ENCODE assay signal across 10 cellular contexts in the genomic region with DNA sequence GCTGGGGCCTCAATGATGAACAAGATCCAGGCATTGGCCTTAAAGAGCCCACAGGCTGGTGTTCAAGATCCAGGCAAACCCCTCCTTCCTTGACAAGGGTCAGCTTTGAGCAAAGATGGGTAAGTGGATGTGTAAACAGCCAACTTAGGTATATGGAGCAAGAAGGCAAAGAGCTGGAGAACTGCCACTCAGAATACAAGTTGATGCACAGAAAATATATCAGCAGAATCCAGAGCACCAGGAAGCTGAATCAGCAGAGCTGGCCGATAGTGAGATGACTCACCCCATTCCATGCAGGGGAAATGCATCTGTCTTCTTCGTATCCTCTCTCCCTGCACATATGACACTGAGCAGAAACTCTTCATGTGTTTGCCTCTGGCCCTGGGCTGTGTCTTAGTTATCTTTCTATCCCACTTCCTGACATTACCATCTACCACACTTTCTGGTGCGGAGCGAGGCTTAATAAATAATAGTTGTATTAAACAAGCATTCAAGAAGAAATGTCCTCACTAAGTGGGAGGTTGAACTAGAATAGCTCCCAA. TPM values are rescaled to one million over a fixed set of nuclear protein-coding genes. Genes with fewer than 3 reads are reported as not detected.
A peak's percentile ranks its signal among the peaks of the same experiment; 100 is the strongest.
DNase-seq lines count a peak whose midpoint lies in the region; ATAC-seq and TF ChIP-seq lines count a peak whose summit lies in the region.
"Had no signal": no experiment of that assay in that cellular context is flagged by ENCODE, and none has a peak within 500 bp of the region (broad histone marks: within the 10 kb centered on the region; RNA-seq: fewer than 3 reads in every experiment).

No MANE protein-coding gene starts in this region.

- ATAC-seq in GM18873 (IDR thresholded peaks at IDR 0.05; ENCODE audit: low FRiP score, unreplicated experiment), result no peak

- H3K4me3 ChIP-seq in fibroblast of mammary gland (ENCODE audit: control insufficient read depth, low read depth, low read length) (no peak overlapping the region), skeletal muscle cell (ENCODE audit: low read depth, low read length) (no peak overlapping the region)
- H3K4me3 ChIP-seq: upper lobe of left lung had no signal

- DNase-seq in H4 (ENCODE audit: low spot score) (peak; percentile 58), RWPE1 (ENCODE audit: low spot score) (peak; percentile 85), fibroblast of mammary gland (ENCODE audit: low read depth) (peak; percentile 92), skeletal muscle cell (ENCODE audit: low read depth) (peak; percentile 90), germinal center (ENCODE audit: low spot score) (no peak), NCI-H187 (lab: John Stamatoyannopoulos, UW) (no peak), cardiac septum (ENCODE audit: low spot score) (no peak)
- DNase-seq: T-helper 9 cell had no signal

- TF ChIP-seq CTCF in RWPE1 (conservative IDR thresholded peaks at IDR 0.05; ENCODE audit: low read depth) (no peak), fibroblast of mammary gland (conservative IDR thresholded peaks at IDR 0.05; ENCODE audit: control insufficient read depth, insufficient read depth, low read depth, low read length) (no peak)

- H3K27ac ChIP-seq in RWPE1, result peak overlapping the region; percentile 49

- POLR2A ChIA-PET in RWPE1 (lab: Yijun Ruan, JAX; ENCODE audit: low non-redundant PET), result interaction anchor here (0.7 kb wide), 1 partner anchor 527 kb away, joined by 3 read pairs; no protein-coding TSS in a partner anchor

- intact Hi-C loops in cardiac septum (cut with DNase I), result loop anchor here (10.0 kb wide), 1 partner anchor 173 kb away; the partner anchor contains the start of genes CWC15 and KDM4D

- CTCF ChIA-PET in RWPE1 (lab: Yijun Ruan, JAX), result interaction anchor here (0.6 to 1.5 kb wide), 3 partner anchors 523 to 652 kb away, joined by 3 to 6 read pairs (median 4); no protein-coding TSS in a partner anchor

RNA-seq across cellular contexts. Expression of gene ENDOD1, which starts 57.8 kb away (rescaled TPM):
- 3.6 and 4.0 TPM in 2 replicates for total RNA-seq in H4 (2014; rRNA removed; shearing (Covaris generic))
- total RNA-seq in cardiac septum, result 13.3 TPM

Comparison
In these comparisons a context has a peak if more than half of its experiments do, and no peak if none do; other contexts are left out.
1. DNase-seq: peak in H4 (single experiment), RWPE1 (single experiment), fibroblast of mammary gland (single experiment) and skeletal muscle cell (single experiment); none in germinal center (single experiment), NCI-H187 (0 of 2) and cardiac septum (single experiment).